31 cellular contexts compared by ENCODE assay signal in the genomic region with DNA sequence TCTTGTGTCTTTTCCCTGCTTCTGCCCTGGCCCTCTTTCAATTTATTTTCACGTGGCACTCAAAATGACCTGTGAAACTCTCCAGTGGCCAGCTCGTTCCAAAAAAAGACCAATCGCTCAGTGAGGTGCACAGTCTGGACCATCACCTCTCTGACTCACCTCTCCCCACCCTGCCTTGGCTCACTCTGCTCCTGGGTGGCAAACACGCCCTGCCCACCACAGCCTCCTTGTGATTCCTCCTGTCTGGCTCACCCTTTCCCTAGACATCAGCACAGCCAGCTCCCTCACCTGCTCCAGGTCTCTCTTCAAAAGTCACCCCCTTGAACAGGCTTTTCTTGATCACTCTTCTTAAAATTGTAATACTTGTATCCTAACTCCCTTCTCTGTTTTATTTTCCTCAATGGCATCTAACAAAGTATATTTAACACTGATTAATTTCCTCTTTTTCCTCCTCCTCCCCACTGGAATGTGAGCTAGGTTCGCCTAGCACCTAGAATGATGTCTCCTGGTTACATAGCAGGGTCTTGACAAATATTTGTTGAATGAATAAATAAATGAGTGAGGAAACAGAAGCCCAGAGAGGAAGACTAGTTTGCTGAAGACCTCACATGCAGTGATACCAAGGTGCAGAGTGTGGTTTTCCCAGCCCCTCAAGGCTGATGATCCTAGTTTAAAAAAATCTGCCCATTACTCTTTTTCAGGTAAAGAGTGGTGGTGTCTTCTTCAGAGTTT.
DNase-seq lines count a peak whose midpoint lies in the region; ATAC-seq, FAIRE-seq and TF ChIP-seq lines count a peak whose summit lies in the region.
"Had no signal": no experiment of that assay in that cellular context is flagged by ENCODE, and none has a peak within 500 bp of the region (broad histone marks: within the 10 kb centered on the region; RNA-seq: fewer than 3 reads in every experiment).

No MANE protein-coding gene starts in this region.

- H3K4me1 ChIP-seq in GM23338 (ENCODE audit: insufficient read depth) (no peaks in the 10 kb centered on the region; the same call in 1 of the 2 replicates), PC-9 (replicated peaks; ENCODE audit: insufficient read depth) (peaks cover 33% of the 10 kb centered on the region)
- no peaks in the 10 kb centered on the region for H3K4me1 ChIP-seq in effector memory CD4-positive, alpha-beta T cell (ENCODE audit: control insufficient read depth, insufficient read depth, low read length, poor library complexity, severe bottlenecking)
- H3K4me1 ChIP-seq: adrenal gland had no signal

- H3K36me3 ChIP-seq in GM23338 (ENCODE audit: insufficient read depth) (no peaks in the 10 kb centered on the region), PC-9 (ENCODE audit: low read depth) (no peaks in the 10 kb centered on the region), bronchial epithelial cell (ENCODE audit: control insufficient read depth, insufficient read depth, low read length) (no peaks in the 10 kb centered on the region)
- H3K36me3 ChIP-seq in effector memory CD4-positive, alpha-beta T cell (ENCODE audit: control insufficient read depth, insufficient read depth, low read length), result peaks cover 14% of the 10 kb centered on the region
- H3K36me3 ChIP-seq: adrenal gland, left ventricle myocardium inferior, neutrophil, right lobe of liver, stomach, thyroid gland had no signal

- H3K36me3 Mint-ChIP-seq in GM23338 (ENCODE audit: low read depth), result no peaks in the 10 kb centered on the region

- no peaks in the 10 kb centered on the region for H4K20me1 ChIP-seq in GM23338 (replicated peaks; ENCODE audit: insufficient read depth)
- no peaks in the 10 kb centered on the region for H4K20me1 ChIP-seq in PC-9 (ENCODE audit: insufficient read depth)

- no peaks in the 10 kb centered on the region for H3K79me2 ChIP-seq in GM23338 (replicated peaks; ENCODE audit: insufficient read depth)
- H3K79me2 ChIP-seq in PC-9 (ENCODE audit: low read depth), result no peaks in the 10 kb centered on the region

- no TSS peak for BruUV-seq in PC-9 (replicated peaks; lab: Mats Ljungman, UMichigan)

- no peak overlapping the region for H3K4me3 Mint-ChIP-seq in GM23338
- H3K4me3 Mint-ChIP-seq: activated CD8-positive, alpha-beta T cell treated with anti-CD3 and anti-CD28 coated beads, Interleukin-2, amount 10 ng/mL, durations not matched to agents 7 days and 5 days; activated naive CD4-positive, alpha-beta T cell treated with anti-CD3 and anti-CD28 coated beads for 36 hours; B cell; CD4-positive, alpha-beta memory T cell; H9; naive B cell had no signal

- intact Hi-C loops in PC-9 (cut with micrococcal nuclease; ENCODE audit: unreplicated experiment), result no loop called here

- H3K9me2 ChIP-seq in GM23338 (ENCODE audit: insufficient read depth) (peaks cover 4% of the 10 kb centered on the region; the same call in 1 of the 2 replicates), PC-9 (ENCODE audit: insufficient read depth) (no peaks in the 10 kb centered on the region)

- H3K27me3 ChIP-seq in GM23338 (ENCODE audit: insufficient read depth) (no peaks in the 10 kb centered on the region), PC-9 (ENCODE audit: insufficient read depth, low read depth) (no peaks in the 10 kb centered on the region), bronchial epithelial cell (ENCODE audit: control insufficient read depth, insufficient read depth, low read length) (no peaks in the 10 kb centered on the region)
- no peaks in the 10 kb centered on the region for H3K27me3 ChIP-seq in effector memory CD4-positive, alpha-beta T cell (replicated peaks; ENCODE audit: control insufficient read depth, insufficient read depth, low read length, poor library complexity, severe bottlenecking)
- H3K27me3 ChIP-seq: adrenal gland, neutrophil, right lobe of liver, stomach, thyroid gland had no signal

- H3K4me1 Mint-ChIP-seq in GM23338, result peaks cover 8% of the 10 kb centered on the region; the same call in 2 of the 3 replicates

- peaks cover 1% of the 10 kb centered on the region for H3K27me3 Mint-ChIP-seq in GM23338 (ENCODE audit: insufficient read depth, low read depth, poor library complexity)
- H3K27me3 Mint-ChIP-seq: B cell; CD4-positive, alpha-beta memory T cell; naive B cell had no signal

- H3K9me3 Mint-ChIP-seq in GM23338, result no peaks in the 10 kb centered on the region
- H3K9me3 Mint-ChIP-seq: activated naive CD4-positive, alpha-beta T cell treated with anti-CD3 and anti-CD28 coated beads for 36 hours; CD4-positive, alpha-beta memory T cell; H9; naive B cell had no signal

- CTCF ChIA-PET in PC-9 (lab: Charles Lee), result no interaction called here

- H3K4me2 ChIP-seq in GM23338 (no peak overlapping the region), PC-9 (peak overlapping the region; percentile 62)

- FAIRE-seq in bronchial epithelial cell (lab: Jason Lieb, UNC), result no peak
- FAIRE-seq: GM18507 had no signal

- TF ChIP-seq CTCF in GM23338 (conservative IDR thresholded peaks at IDR 0.05; ENCODE audit: low read depth in 2 of 2), result no peak
- TF ChIP-seq CTCF in PC-9 (conservative IDR thresholded peaks at IDR 0.05), result no peak
- no peak for TF ChIP-seq CTCF in bronchial epithelial cell (IDR thresholded peaks at IDR 0.05; ENCODE audit: insufficient read depth, low read length, severe bottlenecking)
- TF ChIP-seq CTCF in omental fat pad (IDR thresholded peaks at IDR 0.05), result no peak

- 0 out of 2 replicates have a peak overlapping the region, but pooled peaks have one; percentile 9 for H3K27ac ChIP-seq in GM23338 (ENCODE audit: low read depth)
- peak overlapping the region; percentile 68 for H3K27ac ChIP-seq in PC-9
- no peak overlapping the region for H3K27ac ChIP-seq in effector memory CD4-positive, alpha-beta T cell (ENCODE audit: insufficient read depth, low read length, poor library complexity, severe bottlenecking)
- H3K27ac ChIP-seq: adrenal gland, left ventricle myocardium inferior, neutrophil, right lobe of liver, stomach, thyroid gland had no signal

- H3K27ac Mint-ChIP-seq in GM23338, result no peak overlapping the region
- H3K27ac Mint-ChIP-seq: activated naive CD4-positive, alpha-beta T cell treated with anti-CD3 and anti-CD28 coated beads for 36 hours; B cell; CD4-positive, alpha-beta memory T cell; H9; naive B cell had no signal

- H3K9me3 ChIP-seq in PC-9 (ENCODE audit: insufficient read depth, low read depth), result no peaks in the 10 kb centered on the region
- H3K9me3 ChIP-seq in effector memory CD4-positive, alpha-beta T cell (ENCODE audit: control insufficient read depth, low read length), result no peaks in the 10 kb centered on the region
- H3K9me3 ChIP-seq: adrenal gland, left ventricle myocardium inferior, neutrophil, right lobe of liver, stomach, thyroid gland had no signal

- H2AFZ ChIP-seq in GM23338, result no peak overlapping the region
- H2AFZ ChIP-seq in PC-9, result no peak overlapping the region

- DNase-seq in GM23338 (ENCODE audit: low spot score) (no peak), PC-9 (peak; percentile 35 to 36), bronchial epithelial cell (ENCODE audit: low read depth) (peak; percentile 77), omental fat pad (ENCODE audit: low spot score) (no peak), hypothalamus (lab: John Stamatoyannopoulos, UW) (no peak), RPMI8226 (no peak)
- DNase-seq in effector memory CD4-positive, alpha-beta T cell, result no peak
- DNase-seq: activated CD4-positive, alpha-beta T cell treated with anti-CD3 and anti-CD28 coated beads for 4 hours; activated CD8-positive, alpha-beta T cell treated with anti-CD3 and anti-CD28 coated beads, Interleukin-2, amount 10 ng/mL, durations not matched to agents 7 days and 5 days; activated naive CD4-positive, alpha-beta T cell treated with anti-CD3 and anti-CD28 coated beads for 36 hours; adrenal gland; CD4-positive, alpha-beta memory T cell; EL; H9; left ventricle myocardium inferior; naive B cell; NCI-H1048; NCI-H526 treated with DMSO at 0.1 percent for 48 hours; right lobe of liver; stimulated activated CD4-positive, alpha-beta T cell treated with anti-CD3 and anti-CD28 coated beads, Interleukin-12 subunit alpha, Interleukin-12 subunit beta, amount 100 ng/mL, for 4 hours; stimulated activated CD4-positive, alpha-beta T cell treated with anti-CD3 and anti-CD28 coated beads, Interleukin-4, amount 100 ng/mL, for 1 hour; stomach; SW 1271; T1000; thyroid gland; WERI-Rb-1 had no signal

- ATAC-seq in GM23338 (no peak), omental fat pad (ENCODE audit: low FRiP score) (peak; percentile 22), HG03135 (IDR thresholded peaks at IDR 0.05; ENCODE audit: unreplicated experiment) (no peak)
- ATAC-seq: activated CD8-positive, alpha-beta T cell treated with anti-CD3 and anti-CD28 coated beads, Interleukin-2, amount 10 ng/mL, durations not matched to agents 7 days and 5 days; Panc1; right lobe of liver had no signal

- POLR2A ChIA-PET in PC-9 (lab: Charles Lee; ENCODE audit: unreplicated experiment), result interaction anchor here (0.6 to 0.7 kb wide), 2 partner anchors 201 to 215 kb away, joined by 3 to 4 read pairs; no protein-coding TSS in a partner anchor

- H3K4me3 ChIP-seq in GM23338 (no peak overlapping the region), PC-9 (no peak overlapping the region), bronchial epithelial cell (ENCODE audit: low read depth, low read length) (no peak overlapping the region)
- no peak overlapping the region for H3K4me3 ChIP-seq in effector memory CD4-positive, alpha-beta T cell (ENCODE audit: insufficient read depth, low read depth, low read length, poor library complexity, severe bottlenecking)
- H3K4me3 ChIP-seq: adrenal gland, left ventricle myocardium inferior, right lobe of liver, stomach, thyroid gland had no signal

- H3F3A ChIP-seq in GM23338 (replicated peaks; ENCODE audit: low read depth), result no peaks in the 10 kb centered on the region
- H3F3A ChIP-seq in PC-9 (ENCODE audit: insufficient read depth, low read depth), result peaks cover 9% of the 10 kb centered on the region

TF ChIP-seq in GM23338, 12 proteins besides CTCF, POLR2A, EP300 and RAD21 (continues in another document):
- TF ChIP-seq POLR2AphosphoS5 (IDR thresholded peaks at IDR 0.05; ENCODE audit: low read depth) (no peak), EZH2phosphoT487 (IDR thresholded peaks at IDR 0.05; ENCODE audit: unreplicated experiment) (no peak), JUNB (IDR thresholded peaks at IDR 0.05; ENCODE audit: unreplicated experiment) (no peak), STAT1 (IDR thresholded peaks at IDR 0.05; ENCODE audit: unreplicated experiment) (no peak), ZNF114 (CRISPR knock-in tag; IDR thresholded peaks at IDR 0.05) (no peak), ZNF331 (CRISPR knock-in tag; IDR thresholded peaks at IDR 0.05; ENCODE audit: low read depth) (no peak)

Comparison
In these comparisons a context has a peak if more than half of its experiments do, and no peak if none do; other contexts are left out.
1. DNase-seq: peak in PC-9 (2 of 2) and bronchial epithelial cell (single experiment); none in GM23338 (single experiment), omental fat pad (single experiment), hypothalamus (0 of 51), effector memory CD4-positive, alpha-beta T cell (0 of 3) and RPMI8226 (single experiment).